ENCODE assay signal across 1 cellular context in the genomic region with DNA sequence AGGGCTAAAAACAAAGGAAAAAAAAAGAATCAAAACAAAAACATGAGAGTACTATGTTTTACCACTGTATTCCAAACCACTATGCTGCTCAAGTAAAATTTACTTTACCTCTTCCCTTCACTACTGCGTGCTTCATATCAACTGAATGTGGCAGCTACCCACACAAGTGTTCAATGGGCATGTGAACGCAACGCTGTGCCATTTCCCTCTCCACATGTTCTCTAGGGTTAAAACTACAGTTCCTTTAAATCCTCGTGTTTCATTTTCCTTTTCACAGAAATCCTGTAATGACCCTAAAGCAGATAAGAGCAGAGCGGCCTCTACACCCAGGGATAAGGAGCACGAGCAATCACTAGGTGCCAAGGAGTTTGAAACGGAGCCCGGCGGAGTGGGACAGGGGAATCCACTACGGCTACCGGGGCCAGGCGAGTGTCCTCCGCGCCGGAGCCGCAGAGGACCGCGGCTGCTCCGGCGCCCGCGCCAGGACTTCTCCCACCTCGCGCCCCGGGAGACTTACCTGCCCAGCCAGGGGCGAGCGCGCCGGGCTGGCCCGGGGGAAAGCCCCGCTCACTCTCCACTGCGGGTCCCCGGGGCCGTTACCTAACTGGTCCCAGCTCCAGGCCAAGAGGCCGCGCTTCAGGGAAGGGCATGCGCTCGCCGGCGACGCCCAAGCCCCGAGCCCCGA.
TF ChIP-seq lines count a peak whose summit lies in the region.

No MANE protein-coding gene starts in this region.

TF ChIP-seq in HepG2, 621 proteins besides CTCF, POLR2A, EP300 and RAD21 (continued from another document):
- TF ChIP-seq, protein P1, sequence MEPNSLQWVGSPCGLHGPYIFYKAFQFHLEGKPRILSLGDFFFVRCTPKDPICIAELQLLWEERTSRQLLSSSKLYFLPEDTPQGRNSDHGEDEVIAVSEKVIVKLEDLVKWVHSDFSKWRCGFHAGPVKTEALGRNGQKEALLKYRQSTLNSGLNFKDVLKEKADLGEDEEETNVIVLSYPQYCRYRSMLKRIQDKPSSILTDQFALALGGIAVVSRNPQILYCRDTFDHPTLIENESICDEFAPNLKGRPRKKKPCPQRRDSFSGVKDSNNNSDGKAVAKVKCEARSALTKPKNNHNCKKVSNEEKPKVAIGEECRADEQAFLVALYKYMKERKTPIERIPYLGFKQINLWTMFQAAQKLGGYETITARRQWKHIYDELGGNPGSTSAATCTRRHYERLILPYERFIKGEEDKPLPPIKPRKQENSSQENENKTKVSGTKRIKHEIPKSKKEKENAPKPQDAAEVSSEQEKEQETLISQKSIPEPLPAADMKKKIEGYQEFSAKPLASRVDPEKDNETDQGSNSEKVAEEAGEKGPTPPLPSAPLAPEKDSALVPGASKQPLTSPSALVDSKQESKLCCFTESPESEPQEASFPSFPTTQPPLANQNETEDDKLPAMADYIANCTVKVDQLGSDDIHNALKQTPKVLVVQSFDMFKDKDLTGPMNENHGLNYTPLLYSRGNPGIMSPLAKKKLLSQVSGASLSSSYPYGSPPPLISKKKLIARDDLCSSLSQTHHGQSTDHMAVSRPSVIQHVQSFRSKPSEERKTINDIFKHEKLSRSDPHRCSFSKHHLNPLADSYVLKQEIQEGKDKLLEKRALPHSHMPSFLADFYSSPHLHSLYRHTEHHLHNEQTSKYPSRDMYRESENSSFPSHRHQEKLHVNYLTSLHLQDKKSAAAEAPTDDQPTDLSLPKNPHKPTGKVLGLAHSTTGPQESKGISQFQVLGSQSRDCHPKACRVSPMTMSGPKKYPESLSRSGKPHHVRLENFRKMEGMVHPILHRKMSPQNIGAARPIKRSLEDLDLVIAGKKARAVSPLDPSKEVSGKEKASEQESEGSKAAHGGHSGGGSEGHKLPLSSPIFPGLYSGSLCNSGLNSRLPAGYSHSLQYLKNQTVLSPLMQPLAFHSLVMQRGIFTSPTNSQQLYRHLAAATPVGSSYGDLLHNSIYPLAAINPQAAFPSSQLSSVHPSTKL (CRISPR knock-in tag; IDR thresholded peaks at IDR 0.05): peak; percentile 32; the same call in 1 of the 2 replicates
- TF ChIP-seq REXO4 (CRISPR knock-in tag; IDR thresholded peaks at IDR 0.05; ENCODE audit: borderline replicate concordance): no peak
- TF ChIP-seq, protein P2, sequence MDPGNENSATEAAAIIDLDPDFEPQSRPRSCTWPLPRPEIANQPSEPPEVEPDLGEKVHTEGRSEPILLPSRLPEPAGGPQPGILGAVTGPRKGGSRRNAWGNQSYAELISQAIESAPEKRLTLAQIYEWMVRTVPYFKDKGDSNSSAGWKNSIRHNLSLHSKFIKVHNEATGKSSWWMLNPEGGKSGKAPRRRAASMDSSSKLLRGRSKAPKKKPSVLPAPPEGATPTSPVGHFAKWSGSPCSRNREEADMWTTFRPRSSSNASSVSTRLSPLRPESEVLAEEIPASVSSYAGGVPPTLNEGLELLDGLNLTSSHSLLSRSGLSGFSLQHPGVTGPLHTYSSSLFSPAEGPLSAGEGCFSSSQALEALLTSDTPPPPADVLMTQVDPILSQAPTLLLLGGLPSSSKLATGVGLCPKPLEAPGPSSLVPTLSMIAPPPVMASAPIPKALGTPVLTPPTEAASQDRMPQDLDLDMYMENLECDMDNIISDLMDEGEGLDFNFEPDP (CRISPR knock-in tag; conservative IDR thresholded peaks at IDR 0.05): no peak
- no peak for TF ChIP-seq HNRNPUL1 (IDR thresholded peaks at IDR 0.05; ENCODE audit: low read depth, low read length)
- TF ChIP-seq ZNF33A (CRISPR knock-in tag; IDR thresholded peaks at IDR 0.05; ENCODE audit: borderline replicate concordance): no peak
- TF ChIP-seq FOXM1 (CRISPR knock-in tag; IDR thresholded peaks at IDR 0.05): no peak
- TF ChIP-seq RNF219 (CRISPR knock-in tag; IDR thresholded peaks at IDR 0.05): no peak
- TF ChIP-seq ZFP36L1 (CRISPR knock-in tag; IDR thresholded peaks at IDR 0.05): 0 out of 2 replicates have a peak, but pooled peaks have one; percentile 20
- TF ChIP-seq ZFP41 (CRISPR knock-in tag; IDR thresholded peaks at IDR 0.05; ENCODE audit: borderline replicate concordance): no peak
- TF ChIP-seq FLYWCH1 (CRISPR knock-in tag; IDR thresholded peaks at IDR 0.05): no peak
- no peak for TF ChIP-seq CBX2 (IDR thresholded peaks at IDR 0.05; ENCODE audit: low read depth, low read length)
- TF ChIP-seq CBX2 (CRISPR knock-in tag; IDR thresholded peaks at IDR 0.05; ENCODE audit: low read depth): no peak
- no peak for TF ChIP-seq SOX6 (IDR thresholded peaks at IDR 0.05)
- TF ChIP-seq SOX6 (CRISPR knock-in tag; IDR thresholded peaks at IDR 0.05): no peak
- TF ChIP-seq KDM5A (IDR thresholded peaks at IDR 0.05; ENCODE audit: borderline replicate concordance, low read length): no peak
- TF ChIP-seq, protein P3, sequence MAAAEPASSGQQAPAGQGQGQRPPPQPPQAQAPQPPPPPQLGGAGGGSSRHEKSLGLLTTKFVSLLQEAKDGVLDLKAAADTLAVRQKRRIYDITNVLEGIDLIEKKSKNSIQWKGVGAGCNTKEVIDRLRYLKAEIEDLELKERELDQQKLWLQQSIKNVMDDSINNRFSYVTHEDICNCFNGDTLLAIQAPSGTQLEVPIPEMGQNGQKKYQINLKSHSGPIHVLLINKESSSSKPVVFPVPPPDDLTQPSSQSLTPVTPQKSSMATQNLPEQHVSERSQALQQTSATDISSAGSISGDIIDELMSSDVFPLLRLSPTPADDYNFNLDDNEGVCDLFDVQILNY (CRISPR knock-in tag; conservative IDR thresholded peaks at IDR 0.05): no peak
- 0 out of 2 replicates have a peak, but pooled peaks have one; percentile 45 for TF ChIP-seq KDM2A (CRISPR knock-in tag; IDR thresholded peaks at IDR 0.05; ENCODE audit: borderline replicate concordance, low read depth)
- no peak for TF ChIP-seq ZNF362 (CRISPR knock-in tag; IDR thresholded peaks at IDR 0.05; ENCODE audit: borderline replicate concordance)
- TF ChIP-seq NFYC (CRISPR knock-in tag; IDR thresholded peaks at IDR 0.05): no peak
- no peak for TF ChIP-seq WIZ (CRISPR knock-in tag; IDR thresholded peaks at IDR 0.05)
- peak; percentile 42; the same call in 1 of the 2 replicates for TF ChIP-seq ZFY (CRISPR knock-in tag; IDR thresholded peaks at IDR 0.05)
- no peak for TF ChIP-seq JUND (CRISPR knock-in tag; IDR thresholded peaks at IDR 0.05)
- 0 out of 2 replicates have a peak, but pooled peaks have one; percentile 35 for TF ChIP-seq ZNF263 (CRISPR knock-in tag; IDR thresholded peaks at IDR 0.05)
- no peak for TF ChIP-seq ZSCAN30 (CRISPR knock-in tag; IDR thresholded peaks at IDR 0.05)
- TF ChIP-seq ASH2L (IDR thresholded peaks at IDR 0.05; ENCODE audit: insufficient read length, low read depth, low read length): peak; percentile 57
- 0 out of 2 replicates have a peak, but pooled peaks have one; percentile 22 for TF ChIP-seq NFKB2 (CRISPR knock-in tag; IDR thresholded peaks at IDR 0.05; ENCODE audit: borderline replicate concordance)
- TF ChIP-seq ZBTB43 (CRISPR knock-in tag; conservative IDR thresholded peaks at IDR 0.05): no peak
- TF ChIP-seq KAT2B (IDR thresholded peaks at IDR 0.05; ENCODE audit: borderline replicate concordance, low read depth, low read length): no peak
- TF ChIP-seq, protein P4, sequence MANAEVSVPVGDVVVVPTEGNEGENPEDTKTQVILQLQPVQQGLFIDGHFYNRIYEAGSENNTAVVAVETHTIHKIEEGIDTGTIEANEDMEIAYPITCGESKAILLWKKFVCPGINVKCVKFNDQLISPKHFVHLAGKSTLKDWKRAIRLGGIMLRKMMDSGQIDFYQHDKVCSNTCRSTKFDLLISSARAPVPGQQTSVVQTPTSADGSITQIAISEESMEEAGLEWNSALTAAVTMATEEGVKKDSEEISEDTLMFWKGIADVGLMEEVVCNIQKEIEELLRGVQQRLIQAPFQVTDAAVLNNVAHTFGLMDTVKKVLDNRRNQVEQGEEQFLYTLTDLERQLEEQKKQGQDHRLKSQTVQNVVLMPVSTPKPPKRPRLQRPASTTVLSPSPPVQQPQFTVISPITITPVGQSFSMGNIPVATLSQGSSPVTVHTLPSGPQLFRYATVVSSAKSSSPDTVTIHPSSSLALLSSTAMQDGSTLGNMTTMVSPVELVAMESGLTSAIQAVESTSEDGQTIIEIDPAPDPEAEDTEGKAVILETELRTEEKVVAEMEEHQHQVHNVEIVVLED (CRISPR knock-in tag; IDR thresholded peaks at IDR 0.05; ENCODE audit: borderline replicate concordance): no peak
- no peak for TF ChIP-seq HMG20A (CRISPR knock-in tag; IDR thresholded peaks at IDR 0.05; ENCODE audit: borderline replicate concordance)
- TF ChIP-seq, protein P5, sequence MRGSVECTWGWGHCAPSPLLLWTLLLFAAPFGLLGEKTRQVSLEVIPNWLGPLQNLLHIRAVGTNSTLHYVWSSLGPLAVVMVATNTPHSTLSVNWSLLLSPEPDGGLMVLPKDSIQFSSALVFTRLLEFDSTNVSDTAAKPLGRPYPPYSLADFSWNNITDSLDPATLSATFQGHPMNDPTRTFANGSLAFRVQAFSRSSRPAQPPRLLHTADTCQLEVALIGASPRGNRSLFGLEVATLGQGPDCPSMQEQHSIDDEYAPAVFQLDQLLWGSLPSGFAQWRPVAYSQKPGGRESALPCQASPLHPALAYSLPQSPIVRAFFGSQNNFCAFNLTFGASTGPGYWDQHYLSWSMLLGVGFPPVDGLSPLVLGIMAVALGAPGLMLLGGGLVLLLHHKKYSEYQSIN (CRISPR knock-in tag; IDR thresholded peaks at IDR 0.05; ENCODE audit: borderline replicate concordance): no peak
- no peak for TF ChIP-seq TFDP2 (CRISPR knock-in tag; IDR thresholded peaks at IDR 0.05)
